In genomic region chr1:76843821-76844448, GRCh38 we compare ENCODE assay signal across 1 cellular context.
TF ChIP-seq lines count a peak whose summit lies in the region.

No MANE protein-coding gene starts in this region.

TF ChIP-seq in GM12878, 131 proteins besides CTCF, POLR2A, EP300 and RAD21 (continued from another document):
- TF ChIP-seq RUNX3 (IDR thresholded peaks at IDR 0.05; ENCODE audit: low read length), result peak; percentile 75
- TF ChIP-seq IKZF1 (conservative IDR thresholded peaks at IDR 0.05), result 0 out of 2 replicates have a peak, but pooled peaks have one; percentile 12
- TF ChIP-seq, protein P1, sequence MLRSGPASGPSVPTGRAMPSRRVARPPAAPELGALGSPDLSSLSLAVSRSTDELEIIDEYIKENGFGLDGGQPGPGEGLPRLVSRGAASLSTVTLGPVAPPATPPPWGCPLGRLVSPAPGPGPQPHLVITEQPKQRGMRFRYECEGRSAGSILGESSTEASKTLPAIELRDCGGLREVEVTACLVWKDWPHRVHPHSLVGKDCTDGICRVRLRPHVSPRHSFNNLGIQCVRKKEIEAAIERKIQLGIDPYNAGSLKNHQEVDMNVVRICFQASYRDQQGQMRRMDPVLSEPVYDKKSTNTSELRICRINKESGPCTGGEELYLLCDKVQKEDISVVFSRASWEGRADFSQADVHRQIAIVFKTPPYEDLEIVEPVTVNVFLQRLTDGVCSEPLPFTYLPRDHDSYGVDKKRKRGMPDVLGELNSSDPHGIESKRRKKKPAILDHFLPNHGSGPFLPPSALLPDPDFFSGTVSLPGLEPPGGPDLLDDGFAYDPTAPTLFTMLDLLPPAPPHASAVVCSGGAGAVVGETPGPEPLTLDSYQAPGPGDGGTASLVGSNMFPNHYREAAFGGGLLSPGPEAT (IDR thresholded peaks at IDR 0.05; ENCODE audit: low read depth), result no peak; the same call in 1 of the 2 replicates
- TF ChIP-seq BMI1 (IDR thresholded peaks at IDR 0.05; ENCODE audit: borderline replicate concordance), result no peak
- no peak for TF ChIP-seq RCOR1 (conservative IDR thresholded peaks at IDR 0.05; ENCODE audit: low read depth, low read length)
- no peak for TF ChIP-seq SREBF1 (IDR thresholded peaks at IDR 0.05; ENCODE audit: low read length)
- TF ChIP-seq TBL1XR1 (IDR thresholded peaks at IDR 0.05; ENCODE audit: low read depth, low read length), result no peak
- TF ChIP-seq RFX5 (IDR thresholded peaks at IDR 0.05; ENCODE audit: low read depth, low read length), result no peak
- TF ChIP-seq NBN (IDR thresholded peaks at IDR 0.05), result no peak
- no peak for TF ChIP-seq MYC (IDR thresholded peaks at IDR 0.05; ENCODE audit: insufficient read depth, insufficient read length, insufficient replicate concordance, low read length, severe bottlenecking)
- TF ChIP-seq, protein P2, sequence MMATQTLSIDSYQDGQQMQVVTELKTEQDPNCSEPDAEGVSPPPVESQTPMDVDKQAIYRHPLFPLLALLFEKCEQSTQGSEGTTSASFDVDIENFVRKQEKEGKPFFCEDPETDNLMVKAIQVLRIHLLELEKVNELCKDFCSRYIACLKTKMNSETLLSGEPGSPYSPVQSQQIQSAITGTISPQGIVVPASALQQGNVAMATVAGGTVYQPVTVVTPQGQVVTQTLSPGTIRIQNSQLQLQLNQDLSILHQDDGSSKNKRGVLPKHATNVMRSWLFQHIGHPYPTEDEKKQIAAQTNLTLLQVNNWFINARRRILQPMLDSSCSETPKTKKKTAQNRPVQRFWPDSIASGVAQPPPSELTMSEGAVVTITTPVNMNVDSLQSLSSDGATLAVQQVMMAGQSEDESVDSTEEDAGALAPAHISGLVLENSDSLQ (IDR thresholded peaks at IDR 0.05), result no peak
- no peak for TF ChIP-seq WRNIP1 (IDR thresholded peaks at IDR 0.05; ENCODE audit: borderline replicate concordance, low read depth, low read length)
- TF ChIP-seq MLLT1 (IDR thresholded peaks at IDR 0.05), result peak; percentile 68; the same call in 1 of the 2 replicates
- TF ChIP-seq SPI1 (IDR thresholded peaks at IDR 0.05; ENCODE audit: borderline replicate concordance, insufficient read depth, low read depth, low read length), result no peak
- no peak for TF ChIP-seq BCL11A (IDR thresholded peaks at IDR 0.05; ENCODE audit: low read depth, low read length)
- no peak for TF ChIP-seq SMAD1 (IDR thresholded peaks at IDR 0.05; ENCODE audit: low read depth, partially characterized antibody)
- TF ChIP-seq, protein P3, sequence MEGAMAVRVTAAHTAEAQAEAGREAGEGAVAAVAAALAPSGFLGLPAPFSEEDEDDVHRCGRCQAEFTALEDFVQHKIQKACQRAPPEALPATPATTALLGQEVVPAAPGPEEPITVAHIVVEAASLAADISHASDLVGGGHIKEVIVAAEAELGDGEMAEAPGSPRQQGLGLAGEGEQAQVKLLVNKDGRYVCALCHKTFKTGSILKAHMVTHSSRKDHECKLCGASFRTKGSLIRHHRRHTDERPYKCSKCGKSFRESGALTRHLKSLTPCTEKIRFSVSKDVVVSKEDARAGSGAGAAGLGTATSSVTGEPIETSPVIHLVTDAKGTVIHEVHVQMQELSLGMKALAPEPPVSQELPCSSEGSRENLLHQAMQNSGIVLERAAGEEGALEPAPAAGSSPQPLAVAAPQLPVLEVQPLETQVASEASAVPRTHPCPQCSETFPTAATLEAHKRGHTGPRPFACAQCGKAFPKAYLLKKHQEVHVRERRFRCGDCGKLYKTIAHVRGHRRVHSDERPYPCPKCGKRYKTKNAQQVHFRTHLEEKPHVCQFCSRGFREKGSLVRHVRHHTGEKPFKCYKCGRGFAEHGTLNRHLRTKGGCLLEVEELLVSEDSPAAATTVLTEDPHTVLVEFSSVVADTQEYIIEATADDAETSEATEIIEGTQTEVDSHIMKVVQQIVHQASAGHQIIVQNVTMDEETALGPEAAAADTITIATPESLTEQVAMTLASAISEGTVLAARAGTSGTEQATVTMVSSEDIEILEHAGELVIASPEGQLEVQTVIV (IDR thresholded peaks at IDR 0.05; ENCODE audit: borderline replicate concordance, partially characterized antibody), result no peak
- TF ChIP-seq, protein P4, sequence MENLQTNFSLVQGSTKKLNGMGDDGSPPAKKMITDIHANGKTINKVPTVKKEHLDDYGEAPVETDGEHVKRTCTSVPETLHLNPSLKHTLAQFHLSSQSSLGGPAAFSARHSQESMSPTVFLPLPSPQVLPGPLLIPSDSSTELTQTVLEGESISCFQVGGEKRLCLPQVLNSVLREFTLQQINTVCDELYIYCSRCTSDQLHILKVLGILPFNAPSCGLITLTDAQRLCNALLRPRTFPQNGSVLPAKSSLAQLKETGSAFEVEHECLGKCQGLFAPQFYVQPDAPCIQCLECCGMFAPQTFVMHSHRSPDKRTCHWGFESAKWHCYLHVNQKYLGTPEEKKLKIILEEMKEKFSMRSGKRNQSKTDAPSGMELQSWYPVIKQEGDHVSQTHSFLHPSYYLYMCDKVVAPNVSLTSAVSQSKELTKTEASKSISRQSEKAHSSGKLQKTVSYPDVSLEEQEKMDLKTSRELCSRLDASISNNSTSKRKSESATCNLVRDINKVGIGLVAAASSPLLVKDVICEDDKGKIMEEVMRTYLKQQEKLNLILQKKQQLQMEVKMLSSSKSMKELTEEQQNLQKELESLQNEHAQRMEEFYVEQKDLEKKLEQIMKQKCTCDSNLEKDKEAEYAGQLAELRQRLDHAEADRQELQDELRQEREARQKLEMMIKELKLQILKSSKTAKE (IDR thresholded peaks at IDR 0.05; ENCODE audit: low read depth, poor library complexity, severe bottlenecking), result no peak
- TF ChIP-seq BCL3 (IDR thresholded peaks at IDR 0.05; ENCODE audit: borderline replicate concordance, insufficient read depth, low read depth, low read length, poor library complexity, severe bottlenecking), result no peak
- TF ChIP-seq TAF1 (IDR thresholded peaks at IDR 0.05; ENCODE audit: borderline replicate concordance, low read depth, low read length), result no peak
- no peak for TF ChIP-seq NRF1 (conservative IDR thresholded peaks at IDR 0.05; ENCODE audit: low read depth, low read length)
- no peak for TF ChIP-seq MTA2 (IDR thresholded peaks at IDR 0.05; ENCODE audit: low read depth)
- no peak for TF ChIP-seq PAX8 (IDR thresholded peaks at IDR 0.05)
